In genomic region chr11:2389344-2390026, GRCh38 we compare ENCODE assay signal across 1 cellular context.
TF ChIP-seq lines count a peak whose summit lies in the region.

No MANE protein-coding gene starts in this region.

TF ChIP-seq in K562, 482 proteins besides CTCF, POLR2A, EP300 and RAD21:
- no peak for TF ChIP-seq HIVEP1 (CRISPR knock-in tag; IDR thresholded peaks at IDR 0.05)
- TF ChIP-seq RBFOX2 (IDR thresholded peaks at IDR 0.05; ENCODE audit: low read depth, low read length), result peak; percentile 7; the same call in 1 of the 2 replicates
- no peak for TF ChIP-seq PTTG1 (tag; IDR thresholded peaks at IDR 0.05; ENCODE audit: low read depth)
- no peak for TF ChIP-seq RCOR1 (IDR thresholded peaks at IDR 0.05; ENCODE audit: borderline replicate concordance in 1 of 2, low read depth in 2 of 2, low read length in 2 of 2)
- peak; percentile 50 for TF ChIP-seq ZBTB33 (CRISPR knock-in tag; IDR thresholded peaks at IDR 0.05)
- no peak for TF ChIP-seq ZNF121 (CRISPR knock-in tag; conservative IDR thresholded peaks at IDR 0.05)
